14 cellular contexts compared by ENCODE assay signal in genomic region chr1:28740118-28740517, GRCh38. TPM values are rescaled to one million over a fixed set of nuclear protein-coding genes. Genes with fewer than 3 reads are reported as not detected.
DNase-seq lines count a peak whose midpoint lies in the region; ATAC-seq and TF ChIP-seq lines count a peak whose summit lies in the region.
"Had no signal": no experiment of that assay in that cellular context is flagged by ENCODE, and none has a peak within 500 bp of the region (broad histone marks: within the 10 kb centered on the region; RNA-seq: fewer than 3 reads in every experiment).

No MANE protein-coding gene starts in this region.

- no peak overlapping the region for H3K18ac ChIP-seq in H9 (ENCODE audit: insufficient read length, low read depth, low read length)

- peaks cover 42% of the 10 kb centered on the region for H3K36me3 Mint-ChIP-seq in CD4-positive, CD25-positive, alpha-beta regulatory T cell
- H3K36me3 Mint-ChIP-seq in H9 (ENCODE audit: insufficient read depth in 1 of 3, low read depth in 3 of 3) = peaks cover 67 to 78% (median 73%) of the 10 kb centered on the region in 3 experiments
- peaks cover 59% of the 10 kb centered on the region for H3K36me3 Mint-ChIP-seq in activated naive CD8-positive, alpha-beta T cell treated with anti-CD3 and anti-CD28 coated beads for 36 hours

- H3K79me1 ChIP-seq in H9 (ENCODE audit: insufficient read depth, low read depth, low read length, poor library complexity, severe bottlenecking) = no peaks in the 10 kb centered on the region

- H3K14ac ChIP-seq in H9 (ENCODE audit: insufficient read depth, low read length) = no peak overlapping the region

- no peak overlapping the region for H3K4me2 ChIP-seq in H9 (ENCODE audit: insufficient read depth, insufficient read length, low read length)

- no peak overlapping the region for H2BK5ac ChIP-seq in H9 (ENCODE audit: insufficient read length, low read length)

- H4K8ac ChIP-seq in H9 (replicated peaks; ENCODE audit: insufficient read length, low read depth, low read length) = no peak overlapping the region

- no peak overlapping the region for H2BK12ac ChIP-seq in H9 (ENCODE audit: insufficient read length, low read depth, low read length)

- H3K27me3 Mint-ChIP-seq in CD4-positive, CD25-positive, alpha-beta regulatory T cell = peaks cover 10% of the 10 kb centered on the region
- H3K27me3 Mint-ChIP-seq in H9 (ENCODE audit: low read depth) = no peaks in the 10 kb centered on the region; the same call in 1 of the 2 replicates
- H3K27me3 Mint-ChIP-seq in activated naive CD8-positive, alpha-beta T cell treated with anti-CD3 and anti-CD28 coated beads for 36 hours = no peaks in the 10 kb centered on the region

- H3T11ph ChIP-seq in H9 (ENCODE audit: low read length) = no peak overlapping the region

- H4K91ac ChIP-seq in H9 (ENCODE audit: insufficient read length, low read depth, low read length) = no peak overlapping the region

- no peak overlapping the region for H2BK15ac ChIP-seq in H9 (ENCODE audit: low read depth, low read length)

- peak overlapping the region; percentile 1 to 100 (median 44) for H3K4me3 Mint-ChIP-seq in CD4-positive, CD25-positive, alpha-beta regulatory T cell
- H3K4me3 Mint-ChIP-seq in H9 = peak overlapping the region; percentile 70 to 94; a peak in 4 of 5 replicates
- peak overlapping the region; percentile 99 for H3K4me3 Mint-ChIP-seq in activated naive CD8-positive, alpha-beta T cell treated with anti-CD3 and anti-CD28 coated beads for 36 hours

- peak overlapping the region in 2 of 3 donors; percentile 4 to 36 for H3K27ac Mint-ChIP-seq in CD4-positive, CD25-positive, alpha-beta regulatory T cell
- H3K27ac Mint-ChIP-seq in H9 = peak overlapping the region in 1 of 3 experiments; percentile 55; a peak in 2 of 7 replicates
- peak overlapping the region; percentile 51 for H3K27ac Mint-ChIP-seq in activated naive CD8-positive, alpha-beta T cell treated with anti-CD3 and anti-CD28 coated beads for 36 hours

- H3K4me3 ChIP-seq in CD4-positive, CD25-positive, alpha-beta regulatory T cell (ENCODE audit: low read depth, low read length) = peak overlapping the region; percentile 32
- H3K4me3 ChIP-seq in muscle layer of colon (ENCODE audit: low read depth in 1 of 2, low read length in 2 of 2) = no peak overlapping the region

- peaks cover 66% of the 10 kb centered on the region for H3K36me3 ChIP-seq in CD4-positive, CD25-positive, alpha-beta regulatory T cell (ENCODE audit: control insufficient read depth, insufficient read depth, low read length)
- peaks cover 56% of the 10 kb centered on the region for H3K36me3 ChIP-seq in muscle layer of colon (ENCODE audit: insufficient read depth, low read length)

- no peak overlapping the region for H2BK120ac ChIP-seq in H9 (ENCODE audit: low read depth, low read length, poor library complexity, severe bottlenecking)

- ATAC-seq in CD4-positive, CD25-positive, alpha-beta regulatory T cell (ENCODE audit: low read depth in 2 of 2) = no peak
- ATAC-seq in HG03139 (IDR thresholded peaks at IDR 0.05; ENCODE audit: unreplicated experiment) (no peak), HG03095 (IDR thresholded peaks at IDR 0.05; ENCODE audit: unreplicated experiment) (no peak)
- ATAC-seq: left colon had no signal

- no peak for TF ChIP-seq CTCF in H9 (conservative IDR thresholded peaks at IDR 0.05)

- DNase-seq in CD4-positive, CD25-positive, alpha-beta regulatory T cell = no peak
- DNase-seq in H9 (no peak), NCI-H2081 treated with DMSO at 0.1 percent for 48 hours (lab: John Stamatoyannopoulos, UW) (no peak), NCI-H345 treated with DMSO at 0.1 percent for 48 hours (lab: John Stamatoyannopoulos, UW; ENCODE audit: unreplicated experiment) (no peak)
- no peak for DNase-seq in activated naive CD8-positive, alpha-beta T cell treated with anti-CD3 and anti-CD28 coated beads for 36 hours
- DNase-seq: activated CD4-positive, alpha-beta T cell treated with anti-CD3 and anti-CD28 coated beads for 1 hour; amygdala; left colon; NCI-H1092; Right ventricle myocardium superior; stimulated activated CD4-positive, alpha-beta T cell treated with anti-CD3 and anti-CD28 coated beads, Interleukin-2, amount 100 ng/mL, for 24 hours had no signal

- no peak overlapping the region for H4K5ac ChIP-seq in H9 (ENCODE audit: insufficient read length, low read depth, low read length)

- H3K27me3 ChIP-seq in CD4-positive, CD25-positive, alpha-beta regulatory T cell (ENCODE audit: control insufficient read depth, insufficient read depth, low read length) = no peaks in the 10 kb centered on the region
- no peaks in the 10 kb centered on the region for H3K27me3 ChIP-seq in H9 (ENCODE audit: insufficient read depth, low read length)
- no peaks in the 10 kb centered on the region for H3K27me3 ChIP-seq in muscle layer of colon (ENCODE audit: control insufficient read depth in 1 of 2, insufficient read depth in 2 of 2, low read length in 2 of 2)

- H3K4me1 Mint-ChIP-seq in CD4-positive, CD25-positive, alpha-beta regulatory T cell = peaks cover 29 to 73% (median 51%) of the 10 kb centered on the region in 4 donors
- H3K4me1 Mint-ChIP-seq in H9 = peaks cover 61 to 65% of the 10 kb centered on the region in 2 experiments
- H3K4me1 Mint-ChIP-seq in activated naive CD8-positive, alpha-beta T cell treated with anti-CD3 and anti-CD28 coated beads for 36 hours = peaks cover 56% of the 10 kb centered on the region

- no peaks in the 10 kb centered on the region for H3K9me3 ChIP-seq in CD4-positive, CD25-positive, alpha-beta regulatory T cell (ENCODE audit: control insufficient read depth in 2 of 2, low read length in 2 of 2)
- H3K9me3 ChIP-seq in H9 (ENCODE audit: control insufficient read depth, low read depth, low read length) (no peaks in the 10 kb centered on the region), muscle layer of colon (ENCODE audit: low read length) (no peaks in the 10 kb centered on the region)

- H3K27ac ChIP-seq in CD4-positive, CD25-positive, alpha-beta regulatory T cell (ENCODE audit: insufficient read depth, low read length, poor library complexity, severe bottlenecking) = no peak overlapping the region
- H3K27ac ChIP-seq in H9 (ENCODE audit: insufficient read length, low read depth, low read length) (no peak overlapping the region), muscle layer of colon (ENCODE audit: low read depth, low read length) (peak overlapping the region; percentile 24)

- no peak overlapping the region for H3K23ac ChIP-seq in H9 (ENCODE audit: insufficient read length, low read depth, low read length)

- no peak overlapping the region for H2AK5ac ChIP-seq in H9 (ENCODE audit: insufficient read length, low read length)

- no peak overlapping the region for H3K4ac ChIP-seq in H9 (ENCODE audit: low read depth, low read length)

- no peak overlapping the region for H3K56ac ChIP-seq in H9 (ENCODE audit: insufficient read length, low read depth, low read length)

- peaks cover 60% of the 10 kb centered on the region for H3K4me1 ChIP-seq in CD4-positive, CD25-positive, alpha-beta regulatory T cell (ENCODE audit: control insufficient read depth, insufficient read depth, low read length, poor library complexity, severe bottlenecking)
- H3K4me1 ChIP-seq in H9 (ENCODE audit: insufficient read depth, low read length) = no peaks in the 10 kb centered on the region; the same call in 1 of the 2 replicates
- H3K4me1 ChIP-seq in muscle layer of colon (ENCODE audit: insufficient read depth, low read length) = peaks cover 47% of the 10 kb centered on the region

- H3K9me3 Mint-ChIP-seq in CD4-positive, CD25-positive, alpha-beta regulatory T cell = no peaks in the 10 kb centered on the region
- H3K9me3 Mint-ChIP-seq in H9 = peaks cover 0 to 3% of the 10 kb centered on the region in 2 experiments; a peak in 2 of 5 replicates
- no peaks in the 10 kb centered on the region for H3K9me3 Mint-ChIP-seq in activated naive CD8-positive, alpha-beta T cell treated with anti-CD3 and anti-CD28 coated beads for 36 hours

- H3K79me2 ChIP-seq in H9 (ENCODE audit: insufficient read depth, low read length) = peaks cover 54% of the 10 kb centered on the region; the same call in 1 of the 2 replicates

- no peaks in the 10 kb centered on the region for H3K23me2 ChIP-seq in H9 (ENCODE audit: insufficient read length, low read depth, low read length, poor library complexity, severe bottlenecking)

- H3K9ac ChIP-seq in H9 (ENCODE audit: extremely low read depth, insufficient read length, low read length) = no peak overlapping the region
- no peak overlapping the region for H3K9ac ChIP-seq in muscle layer of colon (ENCODE audit: low read length)

- H4K20me1 ChIP-seq in H9 (ENCODE audit: control insufficient read depth, insufficient read depth, insufficient read length) = no peaks in the 10 kb centered on the region

- no peak overlapping the region for H2BK20ac ChIP-seq in H9 (ENCODE audit: low read depth, low read length, poor library complexity, severe bottlenecking)

- H2AFZ ChIP-seq in H9 (ENCODE audit: low read length) = no peak overlapping the region

RNA-seq across cellular contexts. Expression of gene YTHDF2, which starts 3.4 kb away (rescaled TPM):
- 81.9 TPM for total RNA-seq in CD4-positive, CD25-positive, alpha-beta regulatory T cell
- polyA plus RNA-seq in CD4-positive, CD25-positive, alpha-beta regulatory T cell = 100 to 1,000 TPM; 107 to 145 (median 132) TPM
- total RNA-seq in H9 (2021) = 196 and 200 TPM in 2 replicates
- 100 to 1,000 TPM; 104 to 107 TPM for total RNA-seq in activated naive CD8-positive, alpha-beta T cell treated with anti-CD3 and anti-CD28 coated beads for 36 hours

Comparison
In these comparisons a context has a peak if more than half of its experiments do, and no peak if none do; other contexts are left out.
1. H3K4me3 Mint-ChIP-seq: peak in every context shown above with its lines; median percentile 99 in activated naive CD8-positive, alpha-beta T cell treated with anti-CD3 and anti-CD28 coated beads for 36 hours; 82 in H9; 44 in CD4-positive, CD25-positive, alpha-beta regulatory T cell.